In genomic region chr17:40121886-40122465, GRCh38 we compare ENCODE assay signal across 8 cellular contexts. TPM values are rescaled to one million over a fixed set of nuclear protein-coding genes. Genes with fewer than 3 reads are reported as not detected.
DNase-seq lines count a peak whose midpoint lies in the region; ATAC-seq, FAIRE-seq and TF ChIP-seq lines count a peak whose summit lies in the region.

MSL1 (plus strand) TSS chr17:40121971; CDS start chr17:40122613, 642 bp downstream.

- no peak for TF ChIP-seq POLR2A in GM12891 (IDR thresholded peaks at IDR 0.05; ENCODE audit: low read depth, low read length)

- H3K4me3 Mint-ChIP-seq in dendritic cell treated with granulocyte-macrophage colony-stimulating factor and Interleukin-4, amounts not matched to agents 40 ng/mL and 50 ng/mL, for 4 days = peak within 1 kb of the TSS; percentile 99

- H3K27me3 Mint-ChIP-seq in dendritic cell treated with granulocyte-macrophage colony-stimulating factor and Interleukin-4, amounts not matched to agents 40 ng/mL and 50 ng/mL, for 4 days = no peaks in the 10 kb centered on the region

- peaks cover 27% of the 10 kb centered on the region for H3K36me3 Mint-ChIP-seq in dendritic cell treated with granulocyte-macrophage colony-stimulating factor and Interleukin-4, amounts not matched to agents 40 ng/mL and 50 ng/mL, for 4 days (ENCODE audit: low read depth)

- intact Hi-C loops in dendritic cell treated with granulocyte-macrophage colony-stimulating factor and Interleukin-4, amounts not matched to agents 40 ng/mL and 50 ng/mL, for 4 days (cut with micrococcal nuclease) = no loop called here

- ATAC-seq in HG03045 (IDR thresholded peaks at IDR 0.05; ENCODE audit: unreplicated experiment) (peak; percentile 65), left lobe of liver (peak; percentile 83), HG03457 (IDR thresholded peaks at IDR 0.05; ENCODE audit: unreplicated experiment) (no peak)

- peak within 1 kb of the TSS; percentile 92 for H3K27ac Mint-ChIP-seq in dendritic cell treated with granulocyte-macrophage colony-stimulating factor and Interleukin-4, amounts not matched to agents 40 ng/mL and 50 ng/mL, for 4 days

- peaks cover 50% of the 10 kb centered on the region for H3K4me1 Mint-ChIP-seq in dendritic cell treated with granulocyte-macrophage colony-stimulating factor and Interleukin-4, amounts not matched to agents 40 ng/mL and 50 ng/mL, for 4 days (ENCODE audit: low read depth)

- FAIRE-seq in GM12891 (lab: Jason Lieb, UNC) = peak; percentile 40

- H3K9me3 Mint-ChIP-seq in dendritic cell treated with granulocyte-macrophage colony-stimulating factor and Interleukin-4, amounts not matched to agents 40 ng/mL and 50 ng/mL, for 4 days = no peaks in the 10 kb centered on the region

- DNase-seq in GM12891 (ENCODE audit: insufficient read length, low spot score) = peak; percentile 96
- peak; percentile 61 for DNase-seq in NCI-H510A (lab: John Stamatoyannopoulos, UW)
- peak; percentile 75 to 79 for DNase-seq in activated CD4-positive, alpha-beta T cell treated with anti-CD3 and anti-CD28 coated beads, Interleukin-2, amount 50 U/mL, for 4 hours
- DNase-seq in left lobe of liver (ENCODE audit: low spot score) = peak; percentile 93
- DNase-seq in stimulated activated CD4-positive, alpha-beta T cell treated with anti-CD3 and anti-CD28 coated beads, Interleukin-1b, Interleukin-23, amount 100 ng/mL, for 48 hours = peak; percentile 84

TF ChIP-seq in GM12891, 5 proteins besides CTCF, POLR2A, EP300 and RAD21:
- TF ChIP-seq POU2F2 (IDR thresholded peaks at IDR 0.05; ENCODE audit: low read depth, low read length) (no peak), SPI1 (IDR thresholded peaks at IDR 0.05; ENCODE audit: low read depth, low read length) (no peak), PAX5 (IDR thresholded peaks at IDR 0.05; ENCODE audit: insufficient read depth, low read length, severe bottlenecking) (no peak), TAF1 (IDR thresholded peaks at IDR 0.05; ENCODE audit: low read depth, low read length) (no peak), POLR2AphosphoS5 (IDR thresholded peaks at IDR 0.05; ENCODE audit: low read depth, low read length) (no peak)
TF ChIP-seq in GM12891: peak in this region for 0.

RNA-seq across cellular contexts. Expression of gene MSL1, which starts in this region (rescaled TPM):
- polyA plus RNA-seq in GM12891 (2012; ENCODE audit: low read depth, missing spikeins) = 42.1 TPM
- total RNA-seq in left lobe of liver = 45.9 TPM
